Comparison of ENCODE assay signal across 1 cellular context in the genomic region with DNA sequence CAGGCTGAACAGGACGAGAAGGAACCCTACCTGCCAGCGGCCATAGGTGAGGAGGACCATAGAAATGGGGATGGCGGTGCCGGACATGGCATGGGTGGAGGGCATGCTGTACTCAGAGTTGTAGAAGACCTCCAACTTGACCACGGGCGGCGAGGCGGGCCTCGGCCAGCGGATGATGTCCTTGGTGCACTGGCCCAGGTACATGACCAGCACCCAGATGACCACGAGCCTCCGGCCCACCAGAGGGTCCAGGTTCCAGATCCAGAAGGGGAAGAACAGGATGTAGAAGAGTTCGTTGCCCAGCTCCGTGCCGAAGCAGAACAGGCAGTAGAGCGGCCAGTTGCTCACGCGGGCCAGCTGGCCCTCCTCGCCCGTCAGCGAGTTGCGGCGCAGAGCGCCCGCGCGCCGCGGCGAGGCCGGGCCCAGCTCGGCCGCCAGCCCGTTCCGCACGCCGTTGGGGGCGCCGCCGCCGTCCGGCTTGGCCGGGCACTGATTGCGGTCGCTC.
TF ChIP-seq lines count a peak whose summit lies in the region.

No MANE protein-coding gene starts in this region.

TF ChIP-seq in K562, 482 proteins besides CTCF, POLR2A, EP300 and RAD21 (continued from another document):
- TF ChIP-seq, protein P1, sequence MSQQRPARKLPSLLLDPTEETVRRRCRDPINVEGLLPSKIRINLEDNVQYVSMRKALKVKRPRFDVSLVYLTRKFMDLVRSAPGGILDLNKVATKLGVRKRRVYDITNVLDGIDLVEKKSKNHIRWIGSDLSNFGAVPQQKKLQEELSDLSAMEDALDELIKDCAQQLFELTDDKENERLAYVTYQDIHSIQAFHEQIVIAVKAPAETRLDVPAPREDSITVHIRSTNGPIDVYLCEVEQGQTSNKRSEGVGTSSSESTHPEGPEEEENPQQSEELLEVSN (IDR thresholded peaks at IDR 0.05; ENCODE audit: borderline replicate concordance in 1 of 2, extremely low read depth in 1 of 2, insufficient read depth in 1 of 2, insufficient read length in 1 of 2, low read depth in 1 of 2, low read length in 1 of 2, poor library complexity in 1 of 2, severe bottlenecking in 1 of 2): peak in 1 of 2 experiments; percentile 46
- TF ChIP-seq ZBTB7A (IDR thresholded peaks at IDR 0.05; ENCODE audit: borderline replicate concordance, control insufficient read depth, low read depth, low read length) (peak; percentile 23; the same call in 1 of the 2 replicates), DIDO1 (tag; IDR thresholded peaks at IDR 0.05; ENCODE audit: low read depth) (no peak), KAT7 (CRISPR knock-in tag; IDR thresholded peaks at IDR 0.05; ENCODE audit: borderline replicate concordance) (0 out of 2 replicates have a peak, but pooled peaks have one; percentile 13), ZNF263 (CRISPR knock-in tag; IDR thresholded peaks at IDR 0.05; ENCODE audit: borderline replicate concordance) (0 out of 2 replicates have a peak, but pooled peaks have one; percentile 31), KDM5B (IDR thresholded peaks at IDR 0.05; ENCODE audit: insufficient replicate concordance, low read depth, low read length) (peak; percentile 4), YY1 (IDR thresholded peaks at IDR 0.05; ENCODE audit: borderline replicate concordance in 1 of 3, control insufficient read depth in 1 of 3, extremely low read depth in 1 of 3, insufficient read depth in 3 of 3, insufficient read length in 1 of 3, insufficient replicate concordance in 2 of 3, low read depth in 1 of 3, low read length in 2 of 3) (peak in 1 of 3 experiments; percentile 34), CXXC5 (CRISPR knock-in tag; IDR thresholded peaks at IDR 0.05) (peak; percentile 61)
- TF ChIP-seq, protein P2, sequence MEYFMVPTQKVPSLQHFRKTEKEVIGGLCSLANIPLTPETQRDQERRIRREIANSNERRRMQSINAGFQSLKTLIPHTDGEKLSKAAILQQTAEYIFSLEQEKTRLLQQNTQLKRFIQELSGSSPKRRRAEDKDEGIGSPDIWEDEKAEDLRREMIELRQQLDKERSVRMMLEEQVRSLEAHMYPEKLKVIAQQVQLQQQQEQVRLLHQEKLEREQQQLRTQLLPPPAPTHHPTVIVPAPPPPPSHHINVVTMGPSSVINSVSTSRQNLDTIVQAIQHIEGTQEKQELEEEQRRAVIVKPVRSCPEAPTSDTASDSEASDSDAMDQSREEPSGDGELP (CRISPR knock-in tag; IDR thresholded peaks at IDR 0.05; ENCODE audit: borderline replicate concordance): peak; percentile 68; the same call in 1 of the 2 replicates
- TF ChIP-seq, protein P3, sequence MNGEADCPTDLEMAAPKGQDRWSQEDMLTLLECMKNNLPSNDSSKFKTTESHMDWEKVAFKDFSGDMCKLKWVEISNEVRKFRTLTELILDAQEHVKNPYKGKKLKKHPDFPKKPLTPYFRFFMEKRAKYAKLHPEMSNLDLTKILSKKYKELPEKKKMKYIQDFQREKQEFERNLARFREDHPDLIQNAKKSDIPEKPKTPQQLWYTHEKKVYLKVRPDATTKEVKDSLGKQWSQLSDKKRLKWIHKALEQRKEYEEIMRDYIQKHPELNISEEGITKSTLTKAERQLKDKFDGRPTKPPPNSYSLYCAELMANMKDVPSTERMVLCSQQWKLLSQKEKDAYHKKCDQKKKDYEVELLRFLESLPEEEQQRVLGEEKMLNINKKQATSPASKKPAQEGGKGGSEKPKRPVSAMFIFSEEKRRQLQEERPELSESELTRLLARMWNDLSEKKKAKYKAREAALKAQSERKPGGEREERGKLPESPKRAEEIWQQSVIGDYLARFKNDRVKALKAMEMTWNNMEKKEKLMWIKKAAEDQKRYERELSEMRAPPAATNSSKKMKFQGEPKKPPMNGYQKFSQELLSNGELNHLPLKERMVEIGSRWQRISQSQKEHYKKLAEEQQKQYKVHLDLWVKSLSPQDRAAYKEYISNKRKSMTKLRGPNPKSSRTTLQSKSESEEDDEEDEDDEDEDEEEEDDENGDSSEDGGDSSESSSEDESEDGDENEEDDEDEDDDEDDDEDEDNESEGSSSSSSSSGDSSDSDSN (IDR thresholded peaks at IDR 0.05; ENCODE audit: borderline replicate concordance in 1 of 2, low read depth in 2 of 2, low read length in 2 of 2): peak in 1 of 2 experiments; percentile 63; a peak in 1 of 4 replicates
- TF ChIP-seq, protein P4, sequence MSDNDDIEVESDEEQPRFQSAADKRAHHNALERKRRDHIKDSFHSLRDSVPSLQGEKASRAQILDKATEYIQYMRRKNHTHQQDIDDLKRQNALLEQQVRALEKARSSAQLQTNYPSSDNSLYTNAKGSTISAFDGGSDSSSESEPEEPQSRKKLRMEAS (CRISPR knock-in tag; IDR thresholded peaks at IDR 0.05): 0 out of 2 replicates have a peak, but pooled peaks have one; percentile 35
